Comparison of ENCODE assay signal across 8 cellular contexts in the genomic region with DNA sequence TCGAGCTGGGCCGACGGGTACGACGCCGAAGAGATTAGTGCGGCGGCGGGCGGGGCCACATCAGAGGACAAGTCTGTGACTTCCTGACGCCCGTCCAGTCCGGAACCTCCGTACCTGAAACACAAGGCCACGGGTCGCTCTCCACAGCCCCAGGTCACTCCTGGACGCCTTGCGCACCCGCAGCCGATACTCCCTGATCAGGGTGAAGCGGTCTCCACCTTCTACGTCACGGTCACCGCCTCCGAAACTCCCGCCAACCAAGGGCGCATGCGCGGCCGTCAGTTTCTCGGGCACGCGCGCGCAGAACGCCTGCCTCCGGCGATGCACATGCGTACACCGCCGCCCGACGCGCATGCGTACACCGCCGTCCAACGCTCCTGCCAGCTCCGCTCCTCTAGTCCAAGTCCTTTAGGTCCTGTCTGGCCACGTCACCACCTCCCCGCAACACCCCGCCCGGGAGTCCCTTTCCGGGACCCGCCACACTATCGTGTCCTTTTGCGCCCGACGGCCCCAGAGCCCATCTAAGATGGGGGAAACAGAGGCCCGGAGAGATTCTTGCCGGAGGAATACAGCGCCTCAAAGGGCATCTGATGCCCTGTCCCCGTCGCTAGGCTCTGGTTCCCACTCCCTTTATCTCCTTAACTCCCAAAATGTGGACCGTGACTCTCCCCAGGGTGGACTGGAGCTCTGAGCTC. TPM values are rescaled to one million over a fixed set of nuclear protein-coding genes. Genes with fewer than 3 reads are reported as not detected.
DNase-seq lines count a peak whose midpoint lies in the region; ATAC-seq and TF ChIP-seq lines count a peak whose summit lies in the region.

A gene with protein sequence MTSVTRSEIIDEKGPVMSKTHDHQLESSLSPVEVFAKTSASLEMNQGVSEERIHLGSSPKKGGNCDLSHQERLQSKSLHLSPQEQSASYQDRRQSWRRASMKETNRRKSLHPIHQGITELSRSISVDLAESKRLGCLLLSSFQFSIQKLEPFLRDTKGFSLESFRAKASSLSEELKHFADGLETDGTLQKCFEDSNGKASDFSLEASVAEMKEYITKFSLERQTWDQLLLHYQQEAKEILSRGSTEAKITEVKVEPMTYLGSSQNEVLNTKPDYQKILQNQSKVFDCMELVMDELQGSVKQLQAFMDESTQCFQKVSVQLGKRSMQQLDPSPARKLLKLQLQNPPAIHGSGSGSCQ (minus strand): TSS at position 216 of the 695 bp plus-strand sequence. CDS start 2,305 bp downstream, outside the sequence.

- peak; percentile 81 for ATAC-seq in GM21576 (IDR thresholded peaks at IDR 0.05; ENCODE audit: unreplicated experiment)
- ATAC-seq in mucosa of descending colon = peak; percentile 96

- no peak for TF ChIP-seq EP300 in Ishikawa (IDR thresholded peaks at IDR 0.05; ENCODE audit: borderline replicate concordance)

- TF ChIP-seq RAD21 in Ishikawa (IDR thresholded peaks at IDR 0.05; ENCODE audit: low read depth) = no peak

- H3K4me1 ChIP-seq in mucosa of descending colon (ENCODE audit: low read depth) = peaks cover 14% of the 10 kb centered on the region

- no peaks in the 10 kb centered on the region for H3K36me3 ChIP-seq in mucosa of descending colon (ENCODE audit: low read depth)

- H3K4me3 ChIP-seq in mucosa of descending colon = peak within 1 kb of the TSS; percentile 43

- H3K27ac ChIP-seq in epithelial cell of prostate = peak within 1 kb of the TSS; percentile 62

- peak; percentile 96 for DNase-seq in DMS153 (lab: John Stamatoyannopoulos, UW)
- peak; percentile 94 for DNase-seq in OCI-M2 (lab: John Stamatoyannopoulos, UW; ENCODE audit: unreplicated experiment)
- peak; percentile 97 for DNase-seq in activated T-cell treated with anti-CD3 and anti-CD28 coated beads for 4 hours
- DNase-seq in epithelial cell of prostate (ENCODE audit: low read depth, low spot score) = peak; percentile 69
- DNase-seq in mucosa of descending colon = peak; percentile 98 to 100 (median 99)
- peak; percentile 96 to 98 for DNase-seq in stimulated activated CD8-positive, alpha-beta memory T cell treated with anti-CD3 and anti-CD28 coated beads, Interleukin-4, amount 100 ng/mL, for 1 hour (ENCODE audit: low read depth in 2 of 2, low spot score in 1 of 2)

- no peak for TF ChIP-seq CTCF in mucosa of descending colon (IDR thresholded peaks at IDR 0.05)

- H3K9me3 ChIP-seq in mucosa of descending colon = no peaks in the 10 kb centered on the region

- intact Hi-C loops in mucosa of descending colon (cut with DNase I, micrococcal nuclease) = no loop called here

TF ChIP-seq in Ishikawa, 13 proteins besides CTCF, POLR2A, EP300 and RAD21:
- TF ChIP-seq NFIC (IDR thresholded peaks at IDR 0.05) (no peak), CREB1 (IDR thresholded peaks at IDR 0.05; ENCODE audit: low read depth) (peak; percentile 58), YY1 (IDR thresholded peaks at IDR 0.05; ENCODE audit: low read depth) (0 out of 2 replicates have a peak, but pooled peaks have one; percentile 9), TAF1 (IDR thresholded peaks at IDR 0.05; ENCODE audit: low read depth) (peak; percentile 89)
- TF ChIP-seq, protein P1, sequence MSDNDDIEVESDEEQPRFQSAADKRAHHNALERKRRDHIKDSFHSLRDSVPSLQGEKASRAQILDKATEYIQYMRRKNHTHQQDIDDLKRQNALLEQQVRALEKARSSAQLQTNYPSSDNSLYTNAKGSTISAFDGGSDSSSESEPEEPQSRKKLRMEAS (IDR thresholded peaks at IDR 0.05) = peak; percentile 76

RNA-seq across cellular contexts. Expression of the gene that starts here (rescaled TPM):
- total RNA-seq in mucosa of descending colon = 10 to 100 TPM in 1 of 3 donors, 1 to 10 TPM in 2; 7.8 to 11.3 (median 7.9) TPM

Comparison
In these comparisons a context has a peak if more than half of its experiments do, and no peak if none do; other contexts are left out.
1. Peak in every context shown above with its lines: DNase-seq, ATAC-seq, H3K4me3 ChIP-seq and H3K27ac ChIP-seq.